8 cellular contexts compared by ENCODE assay signal in the genomic region with DNA sequence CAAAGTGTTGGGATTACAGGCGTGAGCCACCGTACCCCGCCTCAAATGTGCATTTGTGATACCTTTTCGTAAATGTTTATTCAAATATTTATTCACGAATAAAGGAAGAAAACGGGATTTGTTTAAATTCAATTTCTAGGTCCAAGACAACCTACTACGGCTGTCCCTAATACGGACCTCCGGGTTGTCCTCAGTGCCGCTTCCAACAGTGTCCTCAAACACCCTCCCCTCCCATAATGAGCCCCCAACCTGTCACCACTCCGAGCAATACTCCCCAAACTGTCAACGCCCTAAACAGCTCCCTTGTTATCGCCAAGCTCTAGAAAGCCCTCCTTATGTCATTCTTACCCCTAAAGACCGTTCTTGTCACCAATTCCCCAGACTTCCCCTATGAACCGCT. TPM values are rescaled to one million over a fixed set of nuclear protein-coding genes. Genes with fewer than 3 reads are reported as not detected.
DNase-seq lines count a peak whose midpoint lies in the region; ATAC-seq and TF ChIP-seq lines count a peak whose summit lies in the region.

No MANE protein-coding gene starts in this region.

- H3K9ac ChIP-seq in NT2/D1 (ENCODE audit: insufficient read length, low read depth), result peak overlapping the region; percentile 69

- intact Hi-C loops in Right ventricle myocardium inferior (cut with DNase I) (loop anchor here (5.0 kb wide), 1 partner anchor 57 kb away; the partner anchor contains the start of gene ADAT1), left cardiac atrium (cut with DNase I) (no loop called here)

- no peaks in the 10 kb centered on the region for H3K9me3 ChIP-seq in NT2/D1 (ENCODE audit: insufficient read depth, low read length)

- peaks cover 5% of the 10 kb centered on the region for H3K4me1 ChIP-seq in NT2/D1 (ENCODE audit: insufficient read depth, insufficient read length)

- H3K4me3 Mint-ChIP-seq in osteocyte (ENCODE audit: unreplicated experiment), result peak overlapping the region; percentile 98

- H3K4me3 ChIP-seq in NT2/D1 (ENCODE audit: insufficient read length, low read depth) (peak overlapping the region; percentile 87), epithelial cell of esophagus (ENCODE audit: low read length) (peak overlapping the region; percentile 83)

- no peaks in the 10 kb centered on the region for H3K9me3 Mint-ChIP-seq in osteocyte (ENCODE audit: unreplicated experiment)

- H3K27ac Mint-ChIP-seq in osteocyte (ENCODE audit: unreplicated experiment), result peak overlapping the region; percentile 79

- no peak for TF ChIP-seq CTCF in epithelial cell of esophagus (IDR thresholded peaks at IDR 0.05; ENCODE audit: insufficient read depth, low read depth, low read length, missing control alignments)
- TF ChIP-seq CTCF in osteocyte (IDR thresholded peaks at IDR 0.05), result no peak

- peaks cover 23% of the 10 kb centered on the region for H3K27me3 Mint-ChIP-seq in osteocyte (ENCODE audit: unreplicated experiment)

- H3K36me3 ChIP-seq in NT2/D1 (ENCODE audit: insufficient read depth, insufficient read length, low read length), result peaks cover 33% of the 10 kb centered on the region

- peak; percentile 39 for ATAC-seq in Right ventricle myocardium inferior
- no peak for ATAC-seq in left cardiac atrium

- DNase-seq in Right ventricle myocardium inferior (ENCODE audit: missing footprints) (no peak), left cardiac atrium (no peak), NT2/D1 (ENCODE audit: low read depth, low spot score) (no peak), epithelial cell of esophagus (ENCODE audit: low read depth) (no peak), osteocyte (ENCODE audit: extremely low spot score, unreplicated experiment) (no peak), NCI-H510A treated with DMSO at 0.1 percent for 48 hours (lab: John Stamatoyannopoulos, UW) (no peak)
- DNase-seq in activated effector memory CD4-positive, alpha-beta T cell treated with anti-CD3 and anti-CD28 coated beads, Interleukin-2, amount 50 U/mL, for 16 hours, result no peak
- DNase-seq in activated CD4-positive, alpha-beta T cell treated with anti-CD3 and anti-CD28 coated beads for 1 hour, result no peak

- peaks cover 4% of the 10 kb centered on the region for H3K27me3 ChIP-seq in NT2/D1 (ENCODE audit: insufficient read depth, insufficient read length)

- peaks cover 25% of the 10 kb centered on the region for H3K4me1 Mint-ChIP-seq in osteocyte (ENCODE audit: unreplicated experiment)

- peaks cover 14% of the 10 kb centered on the region for H3K36me3 Mint-ChIP-seq in osteocyte (ENCODE audit: unreplicated experiment)

RNA-seq across cellular contexts. Expression of gene GABARAPL2, which starts 0.5 kb away (rescaled TPM):
- total RNA-seq in Right ventricle myocardium inferior, result 231 TPM
- 100 to 1,000 TPM; 172 to 180 TPM for total RNA-seq in left cardiac atrium
- total RNA-seq in osteocyte, result 84.6 and 90.3 TPM in 2 replicates

RNA-seq across cellular contexts. Expression of gene TMEM231, which starts 9.6 kb away (rescaled TPM):
- total RNA-seq in Right ventricle myocardium inferior (4.4 TPM), left cardiac atrium (1 to 10 TPM; 5.6 to 7.3 TPM), osteocyte (8.3 and 8.4 TPM in 2 replicates)

RNA-seq across cellular contexts. Expression of gene CHST5, which starts 29.7 kb away (rescaled TPM):
- total RNA-seq in Right ventricle myocardium inferior (0.27 TPM), left cardiac atrium (under 1 TPM in 1 of 2 donors, not detected in 1; 0.37 TPM), osteocyte (0.27 TPM in 1 of 2 replicates, not detected in the other)

RNA-seq across cellular contexts. Expression of gene ADAT1, which starts 57.4 kb away (rescaled TPM):
- 19.5 TPM for total RNA-seq in Right ventricle myocardium inferior
- 10 to 100 TPM; 18.6 to 25.3 TPM for total RNA-seq in left cardiac atrium
- total RNA-seq in osteocyte, result 55.0 and 55.9 TPM in 2 replicates
